7 cellular contexts compared by ENCODE assay signal in the genomic region with DNA sequence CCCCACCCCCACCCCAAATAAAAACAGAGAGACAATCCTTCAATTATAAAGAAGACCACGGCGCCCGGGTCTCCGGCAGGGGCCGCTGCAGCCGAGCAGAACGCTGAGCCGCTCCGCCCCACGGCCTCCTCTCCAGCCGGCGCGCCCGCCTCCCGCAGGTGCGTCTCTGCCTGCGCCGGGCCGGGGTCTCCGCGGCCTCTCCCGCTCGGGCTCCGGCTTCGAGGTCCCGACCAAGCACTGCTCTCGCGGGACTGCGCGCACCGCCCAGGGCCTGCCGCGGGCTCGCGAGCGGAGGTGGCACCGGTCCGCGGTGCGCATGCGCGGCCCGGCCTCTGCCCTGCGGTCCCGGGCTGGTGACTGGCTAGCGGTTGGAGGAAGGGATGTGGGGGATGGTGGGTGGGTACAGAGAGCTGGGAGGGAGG. TPM values are rescaled to one million over a fixed set of nuclear protein-coding genes. Genes with fewer than 3 reads are reported as not detected.
DNase-seq lines count a peak whose midpoint lies in the region; ATAC-seq and TF ChIP-seq lines count a peak whose summit lies in the region.

No MANE protein-coding gene starts in this region.

- TF ChIP-seq POLR2A in sigmoid colon (IDR thresholded peaks at IDR 0.05): no peak

- peak overlapping the region; percentile 88 to 99 (median 98) for H3K27ac ChIP-seq in sigmoid colon

- intact Hi-C loops in sigmoid colon (cut with DNase I): loop anchor here (1.0 to 2.0 kb wide), 4 partner anchors 41 to 237 kb away; a partner anchor contains a TSS

- peak overlapping the region; percentile 81 for H3K4me3 ChIP-seq in astrocyte of the spinal cord (ENCODE audit: low read depth, low read length)
- peak overlapping the region; percentile 61 to 97 (median 87) for H3K4me3 ChIP-seq in sigmoid colon

- H3K27me3 ChIP-seq in sigmoid colon: no peaks in the 10 kb centered on the region

- H3K9me3 ChIP-seq in sigmoid colon: no peaks in the 10 kb centered on the region

- peaks cover 0 to 18% (median 8%) of the 10 kb centered on the region in 4 donors for H3K4me1 ChIP-seq in sigmoid colon

- WGBS in sigmoid colon, 2 donors: 0% methylated on average over 46 of the region's 46 CpGs

- DNase-seq in NCI-H187 treated with DMSO at 0.1 percent for 48 hours (lab: John Stamatoyannopoulos, UW) (peak; percentile 79), T1000 (lab: John Stamatoyannopoulos, UW) (peak; percentile 88), astrocyte of the spinal cord (ENCODE audit: low read depth, low spot score) (peak; percentile 92), iPS DF 19.7 (ENCODE audit: low read depth, low spot score) (peak; percentile 85), sigmoid colon (peak; percentile 95)

- ATAC-seq in GM18508 (IDR thresholded peaks at IDR 0.05; ENCODE audit: insufficient read depth, unreplicated experiment): peak; percentile 60
- peak; percentile 67 for ATAC-seq in HG02973 (IDR thresholded peaks at IDR 0.05; ENCODE audit: unreplicated experiment)

- TF ChIP-seq CTCF in astrocyte of the spinal cord (IDR thresholded peaks at IDR 0.05; ENCODE audit: low read depth, low read length) (peak; percentile 53), sigmoid colon (IDR thresholded peaks at IDR 0.05) (peak in 1 of 4 experiments; percentile 45)

- in situ Hi-C loops in astrocyte of the spinal cord (cut with HindIII; ENCODE audit: low sequenced_read_pairs): no loop called here

- TF ChIP-seq EP300 in sigmoid colon (IDR thresholded peaks at IDR 0.05): no peak

- H3K36me3 ChIP-seq in sigmoid colon: no peaks in the 10 kb centered on the region

RNA-seq across cellular contexts. Expression of a gene that starts 0.2 kb away (rescaled TPM):
- 10 to 100 TPM in 1 of 4 donors, 1 to 10 TPM in 3; 5.8 to 13.3 (median 9.2) TPM for total RNA-seq in sigmoid colon
- 10 to 100 TPM in 1 of 3 donors, 1 to 10 TPM in 2; 8.0 to 12.5 (median 8.4) TPM for polyA plus RNA-seq in sigmoid colon

RNA-seq across cellular contexts. Expression of a gene that starts 41.0 kb away (rescaled TPM):
- 10 to 100 TPM; 87.8 to 97.6 (median 89.8) TPM for total RNA-seq in sigmoid colon
- polyA plus RNA-seq in sigmoid colon: 10 to 100 TPM; 72.2 to 76.5 (median 73.9) TPM

Comparison
In these comparisons a context has a peak if more than half of its experiments do, and no peak if none do; other contexts are left out.
1. Peak in every context shown above with its lines: DNase-seq, ATAC-seq, H3K4me3 ChIP-seq and H3K27ac ChIP-seq.